8 cellular contexts compared by ENCODE assay signal in genomic region chr13:23558675-23559536, GRCh38. TPM values are rescaled to one million over a fixed set of nuclear protein-coding genes. Genes with fewer than 3 reads are reported as not detected.
DNase-seq lines count a peak whose midpoint lies in the region; ATAC-seq and TF ChIP-seq lines count a peak whose summit lies in the region.

No MANE protein-coding gene starts in this region.

- TF ChIP-seq CTCF in DND-41 (IDR thresholded peaks at IDR 0.05; ENCODE audit: borderline replicate concordance, extremely low read depth, low read length, poor library complexity, severe bottlenecking) (no peak), suprapubic skin (IDR thresholded peaks at IDR 0.05) (no peak)

- 13% methylated on average over 14 of the region's 14 CpGs for WGBS in suprapubic skin

- H3K4me2 ChIP-seq in DND-41 (ENCODE audit: insufficient read depth, low read length) = no peak overlapping the region

- H3K79me2 ChIP-seq in DND-41 (ENCODE audit: insufficient read depth, low read length) = no peaks in the 10 kb centered on the region

- H3K27ac ChIP-seq in DND-41 (ENCODE audit: low read length) (no peak overlapping the region), suprapubic skin (peak overlapping the region; percentile 86)

- DNase-seq in DND-41 = no peak
- peak; percentile 94 for DNase-seq in MV-4-11 (lab: John Stamatoyannopoulos, UW)
- DNase-seq in UCSD-AML1 (lab: John Stamatoyannopoulos, UW; ENCODE audit: unreplicated experiment) = peak; percentile 52
- DNase-seq in left ventricle myocardium superior = peak; percentile 75
- DNase-seq in suprapubic skin (ENCODE audit: low spot score in 2 of 2) = no peak
- DNase-seq in iPS-NIHi7 (ENCODE audit: extremely low spot score) = no peak

- no peaks in the 10 kb centered on the region for H3K9me3 ChIP-seq in DND-41 (ENCODE audit: insufficient read depth, low read length, severe bottlenecking)
- H3K9me3 ChIP-seq in suprapubic skin = no peaks in the 10 kb centered on the region

- H3K4me3 ChIP-seq in DND-41 (ENCODE audit: low read depth in 1 of 2, low read length in 2 of 2) (no peak overlapping the region), suprapubic skin (peak overlapping the region; percentile 36)

- no peak for TF ChIP-seq EP300 in suprapubic skin (IDR thresholded peaks at IDR 0.05)

- H3K9ac ChIP-seq in DND-41 (ENCODE audit: low read depth, low read length) = no peak overlapping the region

- intact Hi-C loops in left ventricle myocardium superior (cut with micrococcal nuclease) = no loop called here

- no peaks in the 10 kb centered on the region for H3K36me3 ChIP-seq in DND-41 (ENCODE audit: insufficient read depth, low read length)
- no peaks in the 10 kb centered on the region for H3K36me3 ChIP-seq in suprapubic skin

- H4K20me1 ChIP-seq in DND-41 (ENCODE audit: insufficient read depth, low read length) = no peaks in the 10 kb centered on the region

- TF ChIP-seq POLR2A in suprapubic skin (IDR thresholded peaks at IDR 0.05) = no peak

- H3K4me1 ChIP-seq in DND-41 (ENCODE audit: insufficient read depth, low read length) (no peaks in the 10 kb centered on the region), suprapubic skin (peaks cover 18% of the 10 kb centered on the region)

- no peak overlapping the region for H2AFZ ChIP-seq in DND-41 (ENCODE audit: low read depth, low read length)

- ATAC-seq in DND-41 (ENCODE audit: insufficient read depth, low read depth) (peak; percentile 14; the same call in 1 of the 3 replicates), left ventricle myocardium superior (peak; percentile 90), HG03159 (IDR thresholded peaks at IDR 0.05; ENCODE audit: unreplicated experiment) (no peak), HG02763 (IDR thresholded peaks at IDR 0.05; ENCODE audit: unreplicated experiment) (no peak)

- H3K27me3 ChIP-seq in DND-41 (ENCODE audit: insufficient read depth, low read length, poor library complexity) (peaks cover 10% of the 10 kb centered on the region), suprapubic skin (no peaks in the 10 kb centered on the region)

RNA-seq across cellular contexts. Expression of gene TNFRSF19, which starts 11.3 kb away (rescaled TPM):
- 41.6 TPM for total RNA-seq in left ventricle myocardium superior
- 100 to 1,000 TPM in 1 of 4 donors, 10 to 100 TPM in 3; 74.6 to 100 (median 78.5) TPM for total RNA-seq in suprapubic skin

Comparison
In these comparisons a context has a peak if more than half of its experiments do, and no peak if none do; other contexts are left out.
1. ATAC-seq: peak in DND-41 (single experiment) and left ventricle myocardium superior (single experiment); none in HG03159 (single experiment) and HG02763 (single experiment).
2. DNase-seq: peak in MV-4-11 (single experiment), UCSD-AML1 (single experiment) and left ventricle myocardium superior (single experiment); none in DND-41 (single experiment), suprapubic skin (0 of 2) and iPS-NIHi7 (single experiment).